In the genomic region with DNA sequence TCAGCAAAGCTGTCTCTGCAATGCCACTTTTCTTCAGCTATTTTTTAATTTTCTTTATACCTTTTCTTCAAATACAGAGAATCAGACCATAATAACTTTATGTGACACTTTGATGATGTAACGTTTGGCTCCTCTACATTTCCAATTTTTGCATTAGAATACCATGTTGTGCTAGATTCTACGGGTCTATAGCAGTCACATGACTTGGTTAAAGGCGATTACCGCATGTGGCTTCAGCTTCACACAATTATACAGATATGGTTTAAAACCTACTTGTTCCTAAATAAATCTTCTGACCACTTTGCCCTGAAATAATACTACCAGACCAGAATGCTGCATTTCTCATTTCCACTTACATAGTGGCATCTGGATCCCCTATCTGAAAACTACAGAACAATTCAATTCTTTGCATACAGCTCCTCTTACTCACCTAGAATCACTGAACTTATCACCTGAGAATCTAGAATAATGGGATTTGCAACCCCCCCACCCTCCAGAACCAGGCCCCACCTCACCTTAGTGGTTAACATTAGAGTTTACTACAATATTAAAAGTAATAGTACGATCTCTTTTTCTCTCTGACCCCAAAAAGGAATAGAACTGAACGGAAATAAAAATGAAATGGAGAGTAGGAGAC, we compare ENCODE assay signal across 8 cellular contexts. TPM values are rescaled to one million over a fixed set of nuclear protein-coding genes. Genes with fewer than 3 reads are reported as not detected.
A peak's percentile ranks its signal among the peaks of the same experiment; 100 is the strongest.
DNase-seq lines count a peak whose midpoint lies in the region; ATAC-seq and TF ChIP-seq lines count a peak whose summit lies in the region.

No MANE protein-coding gene starts in this region.

- peak overlapping the region in 1 of 2 donors; percentile 93 for H3K27ac ChIP-seq in breast epithelium

- no peak for TF ChIP-seq POLR2A in breast epithelium (IDR thresholded peaks at IDR 0.05)

- H3K9me3 ChIP-seq in breast epithelium (no peaks in the 10 kb centered on the region), mononuclear cell (ENCODE audit: low read depth, low read length) (no peaks in the 10 kb centered on the region)

- intact Hi-C loops in breast epithelium (cut with DNase I; ENCODE audit: low total_unique reads) = no loop called here

- no peaks in the 10 kb centered on the region for H3K36me3 ChIP-seq in breast epithelium

- no peaks in the 10 kb centered on the region for H3K27me3 ChIP-seq in breast epithelium
- H3K27me3 ChIP-seq in mononuclear cell (ENCODE audit: insufficient read depth, low read length) = no peaks in the 10 kb centered on the region

- ATAC-seq in GM21723 (IDR thresholded peaks at IDR 0.05; ENCODE audit: unreplicated experiment) = no peak
- no peak for ATAC-seq in HG02981 (IDR thresholded peaks at IDR 0.05; ENCODE audit: unreplicated experiment)

- POLR2A ChIA-PET in AG04449 (lab: Yijun Ruan, JAX) = no interaction called here

- no peak for TF ChIP-seq CTCF in AG04449 (IDR thresholded peaks at IDR 0.05; ENCODE audit: insufficient read depth, low read length, missing control alignments)
- no peak for TF ChIP-seq CTCF in breast epithelium (IDR thresholded peaks at IDR 0.05)

- H3K4me1 ChIP-seq in breast epithelium (peaks cover 4 to 32% of the 10 kb centered on the region in 2 donors), mononuclear cell (ENCODE audit: insufficient read depth, low read length) (peaks cover 53% of the 10 kb centered on the region)

- no peak for DNase-seq in AG04449 (ENCODE audit: low read depth, low spot score)
- DNase-seq in Jurkat, Clone E6-1 (ENCODE audit: low read depth, low spot score) = peak; percentile 23
- no peak for DNase-seq in breast epithelium (ENCODE audit: low spot score in 2 of 2)
- DNase-seq in stimulated activated CD4-positive, alpha-beta T cell treated with anti-CD3 and anti-CD28 coated beads, Interleukin-4, amount 100 ng/mL, for 24 hours = no peak
- DNase-seq in NK-92 (lab: John Stamatoyannopoulos, UW; ENCODE audit: unreplicated experiment) = no peak

- H3K4me3 ChIP-seq in AG04449 (ENCODE audit: low read depth, low read length) (peak overlapping the region; percentile 77), breast epithelium (peak overlapping the region; percentile 94 to 95 (median 95)), mononuclear cell (ENCODE audit: low read length) (peak overlapping the region; percentile 92)
- H3K4me3 ChIP-seq in Jurkat, Clone E6-1 (ENCODE audit: low read length) = peak overlapping the region; percentile 76

- CTCF ChIA-PET in AG04449 (lab: Yijun Ruan, JAX) = no interaction called here

RNA-seq across cellular contexts. Expression of a gene that starts 1.3 kb away (rescaled TPM):
- 70.1 TPM for polyA plus RNA-seq in Jurkat, Clone E6-1 (2012; ENCODE audit: insufficient read depth, insufficient read length)
- total RNA-seq in breast epithelium (10 to 100 TPM; 50.5 to 64.1 (median 51.7) TPM), mononuclear cell (158 TPM)
